In genomic region chr7:50826371-50827172, GRCh38 we compare ENCODE assay signal across 11 cellular contexts. TPM values are rescaled to one million over a fixed set of nuclear protein-coding genes. Genes with fewer than 3 reads are reported as not detected.
DNase-seq lines count a peak whose midpoint lies in the region; TF ChIP-seq lines count a peak whose summit lies in the region.
"Had no signal": no experiment of that assay in that cellular context is flagged by ENCODE, and none has a peak within 500 bp of the region (broad histone marks: within the 10 kb centered on the region; RNA-seq: fewer than 3 reads in every experiment).

No MANE protein-coding gene starts in this region.

- H3K4me3 ChIP-seq in fibroblast of lung (replicated peaks in 1 of 4; ENCODE audit: control extremely low read depth in 1 of 4, insufficient read depth in 1 of 4, low read depth in 3 of 4, low read length in 4 of 4) (peak overlapping the region in 1 of 4 experiments; percentile 3), suprapubic skin (no peak overlapping the region), ovary (no peak overlapping the region)
- H3K4me3 ChIP-seq: BLaER1, SK-N-MC had no signal

- TF ChIP-seq EP300 in suprapubic skin (IDR thresholded peaks at IDR 0.05), result no peak
- TF ChIP-seq EP300 in ovary (IDR thresholded peaks at IDR 0.05), result no peak

- intact Hi-C loops in ovary (cut with DNase I), result no loop called here

- WGBS in suprapubic skin, result 85% methylated on average over 8 of the region's 8 CpGs
- WGBS in ovary, 3 donors, result 85 to 87% (median 85%) methylated on average over 8 of the region's 8 CpGs

- no peak for TF ChIP-seq POLR2A in suprapubic skin (IDR thresholded peaks at IDR 0.05)
- no peak for TF ChIP-seq POLR2A in ovary (IDR thresholded peaks at IDR 0.05)

- DNase-seq in activated CD4-positive, alpha-beta T cell treated with anti-CD3 and anti-CD28 coated beads for 4 hours, result peak; percentile 9 to 22
- no peak for DNase-seq in activated CD4-positive, alpha-beta T cell treated with anti-CD3 and anti-CD28 coated beads, Interleukin-2, amount 50 U/mL, for 1 hour
- DNase-seq in UCSD-AML1 (lab: John Stamatoyannopoulos, UW; ENCODE audit: unreplicated experiment) (peak; percentile 20), fibroblast of lung (ENCODE audit: low read depth in 2 of 2) (peak; percentile 74 to 93), suprapubic skin (ENCODE audit: low spot score in 2 of 2) (no peak), ovary (no peak), cerebellar cortex (ENCODE audit: low spot score) (no peak)
- DNase-seq in stimulated activated CD8-positive, alpha-beta memory T cell treated with anti-CD3 and anti-CD28 coated beads, Interleukin-15, amount 100 ng/mL, for 48 hours (ENCODE audit: low read depth in 2 of 2), result peak; percentile 47 to 48
- DNase-seq: hippocampal formation had no signal

- H4K20me1 ChIP-seq in fibroblast of lung (ENCODE audit: control insufficient read depth, extremely low read depth, insufficient read depth, low read length), result no peaks in the 10 kb centered on the region
- H4K20me1 ChIP-seq: BLaER1 had no signal

- no peaks in the 10 kb centered on the region for H3K79me2 ChIP-seq in fibroblast of lung (ENCODE audit: control insufficient read depth, insufficient read depth, low read length)

- H3K4me1 ChIP-seq in fibroblast of lung (ENCODE audit: control insufficient read depth, extremely low read depth, insufficient read depth, low read length), result peaks cover 10% of the 10 kb centered on the region
- H3K4me1 ChIP-seq in suprapubic skin, result no peaks in the 10 kb centered on the region
- no peaks in the 10 kb centered on the region for H3K4me1 ChIP-seq in ovary (ENCODE audit: insufficient read depth)
- H3K4me1 ChIP-seq: BLaER1 had no signal

- H2AFZ ChIP-seq in fibroblast of lung (ENCODE audit: low read length), result no peak overlapping the region

- H3K36me3 ChIP-seq in fibroblast of lung (ENCODE audit: control insufficient read depth, insufficient read depth, low read length), result no peaks in the 10 kb centered on the region
- no peaks in the 10 kb centered on the region for H3K36me3 ChIP-seq in suprapubic skin
- H3K36me3 ChIP-seq in ovary, result no peaks in the 10 kb centered on the region
- H3K36me3 ChIP-seq: BLaER1 had no signal

- TF ChIP-seq CTCF in fibroblast of lung (conservative IDR thresholded peaks at IDR 0.05 in 1 of 2, IDR thresholded peaks at IDR 0.05 in 1 of 2; ENCODE audit: low read depth in 1 of 2, low read length in 2 of 2) (peak in 1 of 2 donors; percentile 12), suprapubic skin (IDR thresholded peaks at IDR 0.05) (no peak), ovary (IDR thresholded peaks at IDR 0.05) (no peak)

- H3K27me3 ChIP-seq in fibroblast of lung (ENCODE audit: control insufficient read depth, insufficient read depth, low read length), result peaks cover 3% of the 10 kb centered on the region
- no peaks in the 10 kb centered on the region for H3K27me3 ChIP-seq in suprapubic skin
- no peaks in the 10 kb centered on the region for H3K27me3 ChIP-seq in ovary
- H3K27me3 ChIP-seq: BLaER1 had no signal

- no peak overlapping the region for H3K27ac ChIP-seq in fibroblast of lung (ENCODE audit: insufficient read depth, low read length)
- no peak overlapping the region for H3K27ac ChIP-seq in suprapubic skin
- H3K27ac ChIP-seq in ovary, result no peak overlapping the region
- H3K27ac ChIP-seq: BLaER1, SK-N-MC had no signal

- no peak overlapping the region for H3K9ac ChIP-seq in fibroblast of lung (ENCODE audit: insufficient read depth, low read length)
- H3K9ac ChIP-seq: BLaER1 had no signal

- peak overlapping the region; percentile 28 for H3K4me2 ChIP-seq in fibroblast of lung (ENCODE audit: extremely low read depth, insufficient read depth, low read length)
- H3K4me2 ChIP-seq: BLaER1 had no signal

- H3K9me3 ChIP-seq in fibroblast of lung (ENCODE audit: control insufficient read depth, insufficient read depth, low read depth, low read length) (no peaks in the 10 kb centered on the region), suprapubic skin (no peaks in the 10 kb centered on the region), ovary (no peaks in the 10 kb centered on the region)
- H3K9me3 ChIP-seq: BLaER1 had no signal

RNA-seq across cellular contexts. Expression of gene GRB10, which starts 43.9 kb away (rescaled TPM):
- total RNA-seq in fibroblast of lung, result 40.8 and 64.1 TPM in 2 replicates
- polyA plus RNA-seq in fibroblast of lung, result 10.7 and 11.1 TPM in 2 replicates
- polyA plus RNA-seq in fibroblast of lung (2012), result 17.2 and 17.7 TPM in 2 replicates
- 31.0 and 33.8 TPM in 2 replicates for polyA minus RNA-seq in fibroblast of lung (ENCODE audit: low replicate concordance)
- 10 to 100 TPM in 2 of 4 donors, 1 to 10 TPM in 2; 7.8 to 56.2 (median 11.5) TPM for total RNA-seq in suprapubic skin
- 10 to 100 TPM; 17.5 to 93.3 (median 27.8) TPM for total RNA-seq in ovary
- 10 to 100 TPM in 1 of 2 donors, 1 to 10 TPM in 1; 10.0 to 27.8 TPM for polyA plus RNA-seq in ovary

Comparison
In these comparisons a context has a peak if more than half of its experiments do, and no peak if none do; other contexts are left out.
1. DNase-seq: peak in activated CD4-positive, alpha-beta T cell treated with anti-CD3 and anti-CD28 coated beads for 4 hours (2 of 2), UCSD-AML1 (single experiment), fibroblast of lung (2 of 2) and stimulated activated CD8-positive, alpha-beta memory T cell treated with anti-CD3 and anti-CD28 coated beads, Interleukin-15, amount 100 ng/mL, for 48 hours (2 of 2); none in activated CD4-positive, alpha-beta T cell treated with anti-CD3 and anti-CD28 coated beads, Interleukin-2, amount 50 U/mL, for 1 hour (single experiment), suprapubic skin (0 of 2), ovary (0 of 5) and cerebellar cortex (single experiment).